1 cellular context compared by ENCODE assay signal in the genomic region with DNA sequence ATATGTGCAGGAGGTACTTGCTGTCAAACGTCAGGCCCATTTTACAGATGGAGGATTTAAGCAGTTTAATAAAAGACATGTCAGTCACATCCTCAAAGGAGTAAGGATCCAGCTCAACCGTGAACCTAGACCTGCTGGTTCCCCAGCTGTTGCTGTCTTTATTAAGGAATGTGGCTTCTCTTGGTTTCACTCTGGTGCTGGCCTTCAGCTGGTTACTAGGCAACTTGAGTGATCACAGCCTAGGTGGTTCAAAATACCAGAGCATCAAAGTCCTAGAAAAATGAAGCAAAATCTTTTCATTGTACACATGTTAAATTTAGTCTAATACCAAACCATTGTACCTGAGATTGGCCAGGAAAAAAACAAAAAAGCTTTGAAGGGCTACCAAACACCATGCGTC.
TF ChIP-seq lines count a peak whose summit lies in the region.

No MANE protein-coding gene starts in this region.

TF ChIP-seq in HepG2, 621 proteins besides CTCF, POLR2A, EP300 and RAD21:
- TF ChIP-seq FOXM1 (CRISPR knock-in tag; IDR thresholded peaks at IDR 0.05) (no peak), ZNF232 (CRISPR knock-in tag; IDR thresholded peaks at IDR 0.05; ENCODE audit: borderline replicate concordance) (no peak), ZNF367 (CRISPR knock-in tag; IDR thresholded peaks at IDR 0.05; ENCODE audit: borderline replicate concordance) (no peak), KAT7 (CRISPR knock-in tag; IDR thresholded peaks at IDR 0.05; ENCODE audit: borderline replicate concordance) (no peak), NFE2 (CRISPR knock-in tag; IDR thresholded peaks at IDR 0.05) (no peak), MAFG (CRISPR knock-in tag; IDR thresholded peaks at IDR 0.05) (no peak), ZNF263 (CRISPR knock-in tag; IDR thresholded peaks at IDR 0.05) (no peak), THAP11 (CRISPR knock-in tag; IDR thresholded peaks at IDR 0.05) (no peak), XBP1 (CRISPR knock-in tag; IDR thresholded peaks at IDR 0.05) (no peak), ZNF225 (CRISPR knock-in tag; IDR thresholded peaks at IDR 0.05) (no peak), TMF1 (CRISPR knock-in tag; IDR thresholded peaks at IDR 0.05; ENCODE audit: low read depth) (no peak), ZNF430 (CRISPR knock-in tag; IDR thresholded peaks at IDR 0.05) (no peak), RBM22 (optimal IDR thresholded peaks at IDR 0.05; ENCODE audit: low read length) (no peak), SIN3B (IDR thresholded peaks at IDR 0.05; ENCODE audit: low read length) (no peak)
- TF ChIP-seq, protein P1, sequence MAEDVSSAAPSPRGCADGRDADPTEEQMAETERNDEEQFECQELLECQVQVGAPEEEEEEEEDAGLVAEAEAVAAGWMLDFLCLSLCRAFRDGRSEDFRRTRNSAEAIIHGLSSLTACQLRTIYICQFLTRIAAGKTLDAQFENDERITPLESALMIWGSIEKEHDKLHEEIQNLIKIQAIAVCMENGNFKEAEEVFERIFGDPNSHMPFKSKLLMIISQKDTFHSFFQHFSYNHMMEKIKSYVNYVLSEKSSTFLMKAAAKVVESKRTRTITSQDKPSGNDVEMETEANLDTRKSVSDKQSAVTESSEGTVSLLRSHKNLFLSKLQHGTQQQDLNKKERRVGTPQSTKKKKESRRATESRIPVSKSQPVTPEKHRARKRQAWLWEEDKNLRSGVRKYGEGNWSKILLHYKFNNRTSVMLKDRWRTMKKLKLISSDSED (CRISPR knock-in tag; IDR thresholded peaks at IDR 0.05): no peak
- TF ChIP-seq, protein P2, sequence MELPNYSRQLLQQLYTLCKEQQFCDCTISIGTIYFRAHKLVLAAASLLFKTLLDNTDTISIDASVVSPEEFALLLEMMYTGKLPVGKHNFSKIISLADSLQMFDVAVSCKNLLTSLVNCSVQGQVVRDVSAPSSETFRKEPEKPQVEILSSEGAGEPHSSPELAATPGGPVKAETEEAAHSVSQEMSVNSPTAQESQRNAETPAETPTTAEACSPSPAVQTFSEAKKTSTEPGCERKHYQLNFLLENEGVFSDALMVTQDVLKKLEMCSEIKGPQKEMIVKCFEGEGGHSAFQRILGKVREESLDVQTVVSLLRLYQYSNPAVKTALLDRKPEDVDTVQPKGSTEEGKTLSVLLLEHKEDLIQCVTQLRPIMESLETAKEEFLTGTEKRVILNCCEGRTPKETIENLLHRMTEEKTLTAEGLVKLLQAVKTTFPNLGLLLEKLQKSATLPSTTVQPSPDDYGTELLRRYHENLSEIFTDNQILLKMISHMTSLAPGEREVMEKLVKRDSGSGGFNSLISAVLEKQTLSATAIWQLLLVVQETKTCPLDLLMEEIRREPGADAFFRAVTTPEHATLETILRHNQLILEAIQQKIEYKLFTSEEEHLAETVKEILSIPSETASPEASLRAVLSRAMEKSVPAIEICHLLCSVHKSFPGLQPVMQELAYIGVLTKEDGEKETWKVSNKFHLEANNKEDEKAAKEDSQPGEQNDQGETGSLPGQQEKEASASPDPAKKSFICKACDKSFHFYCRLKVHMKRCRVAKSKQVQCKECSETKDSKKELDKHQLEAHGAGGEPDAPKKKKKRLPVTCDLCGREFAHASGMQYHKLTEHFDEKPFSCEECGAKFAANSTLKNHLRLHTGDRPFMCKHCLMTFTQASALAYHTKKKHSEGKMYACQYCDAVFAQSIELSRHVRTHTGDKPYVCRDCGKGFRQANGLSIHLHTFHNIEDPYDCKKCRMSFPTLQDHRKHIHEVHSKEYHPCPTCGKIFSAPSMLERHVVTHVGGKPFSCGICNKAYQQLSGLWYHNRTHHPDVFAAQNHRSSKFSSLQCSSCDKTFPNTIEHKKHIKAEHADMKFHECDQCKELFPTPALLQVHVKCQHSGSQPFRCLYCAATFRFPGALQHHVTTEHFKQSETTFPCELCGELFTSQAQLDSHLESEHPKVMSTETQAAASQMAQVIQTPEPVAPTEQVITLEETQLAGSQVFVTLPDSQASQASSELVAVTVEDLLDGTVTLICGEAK (IDR thresholded peaks at IDR 0.05): no peak
- TF ChIP-seq, protein P2 (CRISPR knock-in tag; IDR thresholded peaks at IDR 0.05): no peak
- TF ChIP-seq, protein P3, sequence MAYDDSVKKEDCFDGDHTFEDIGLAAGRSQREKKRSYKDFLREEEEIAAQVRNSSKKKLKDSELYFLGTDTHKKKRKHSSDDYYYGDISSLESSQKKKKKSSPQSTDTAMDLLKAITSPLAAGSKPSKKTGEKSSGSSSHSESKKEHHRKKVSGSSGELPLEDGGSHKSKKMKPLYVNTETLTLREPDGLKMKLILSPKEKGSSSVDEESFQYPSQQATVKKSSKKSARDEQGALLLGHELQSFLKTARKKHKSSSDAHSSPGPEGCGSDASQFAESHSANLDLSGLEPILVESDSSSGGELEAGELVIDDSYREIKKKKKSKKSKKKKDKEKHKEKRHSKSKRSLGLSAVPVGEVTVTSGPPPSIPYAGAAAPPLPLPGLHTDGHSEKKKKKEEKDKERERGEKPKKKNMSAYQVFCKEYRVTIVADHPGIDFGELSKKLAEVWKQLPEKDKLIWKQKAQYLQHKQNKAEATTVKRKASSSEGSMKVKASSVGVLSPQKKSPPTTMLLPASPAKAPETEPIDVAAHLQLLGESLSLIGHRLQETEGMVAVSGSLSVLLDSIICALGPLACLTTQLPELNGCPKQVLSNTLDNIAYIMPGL (CRISPR knock-in tag; IDR thresholded peaks at IDR 0.05; ENCODE audit: borderline replicate concordance in 1 of 2, low read depth in 1 of 2): no peak
- TF ChIP-seq, protein P4, sequence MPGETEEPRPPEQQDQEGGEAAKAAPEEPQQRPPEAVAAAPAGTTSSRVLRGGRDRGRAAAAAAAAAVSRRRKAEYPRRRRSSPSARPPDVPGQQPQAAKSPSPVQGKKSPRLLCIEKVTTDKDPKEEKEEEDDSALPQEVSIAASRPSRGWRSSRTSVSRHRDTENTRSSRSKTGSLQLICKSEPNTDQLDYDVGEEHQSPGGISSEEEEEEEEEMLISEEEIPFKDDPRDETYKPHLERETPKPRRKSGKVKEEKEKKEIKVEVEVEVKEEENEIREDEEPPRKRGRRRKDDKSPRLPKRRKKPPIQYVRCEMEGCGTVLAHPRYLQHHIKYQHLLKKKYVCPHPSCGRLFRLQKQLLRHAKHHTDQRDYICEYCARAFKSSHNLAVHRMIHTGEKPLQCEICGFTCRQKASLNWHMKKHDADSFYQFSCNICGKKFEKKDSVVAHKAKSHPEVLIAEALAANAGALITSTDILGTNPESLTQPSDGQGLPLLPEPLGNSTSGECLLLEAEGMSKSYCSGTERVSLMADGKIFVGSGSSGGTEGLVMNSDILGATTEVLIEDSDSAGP (CRISPR knock-in tag; IDR thresholded peaks at IDR 0.05; ENCODE audit: borderline replicate concordance): no peak
- TF ChIP-seq, protein P5, sequence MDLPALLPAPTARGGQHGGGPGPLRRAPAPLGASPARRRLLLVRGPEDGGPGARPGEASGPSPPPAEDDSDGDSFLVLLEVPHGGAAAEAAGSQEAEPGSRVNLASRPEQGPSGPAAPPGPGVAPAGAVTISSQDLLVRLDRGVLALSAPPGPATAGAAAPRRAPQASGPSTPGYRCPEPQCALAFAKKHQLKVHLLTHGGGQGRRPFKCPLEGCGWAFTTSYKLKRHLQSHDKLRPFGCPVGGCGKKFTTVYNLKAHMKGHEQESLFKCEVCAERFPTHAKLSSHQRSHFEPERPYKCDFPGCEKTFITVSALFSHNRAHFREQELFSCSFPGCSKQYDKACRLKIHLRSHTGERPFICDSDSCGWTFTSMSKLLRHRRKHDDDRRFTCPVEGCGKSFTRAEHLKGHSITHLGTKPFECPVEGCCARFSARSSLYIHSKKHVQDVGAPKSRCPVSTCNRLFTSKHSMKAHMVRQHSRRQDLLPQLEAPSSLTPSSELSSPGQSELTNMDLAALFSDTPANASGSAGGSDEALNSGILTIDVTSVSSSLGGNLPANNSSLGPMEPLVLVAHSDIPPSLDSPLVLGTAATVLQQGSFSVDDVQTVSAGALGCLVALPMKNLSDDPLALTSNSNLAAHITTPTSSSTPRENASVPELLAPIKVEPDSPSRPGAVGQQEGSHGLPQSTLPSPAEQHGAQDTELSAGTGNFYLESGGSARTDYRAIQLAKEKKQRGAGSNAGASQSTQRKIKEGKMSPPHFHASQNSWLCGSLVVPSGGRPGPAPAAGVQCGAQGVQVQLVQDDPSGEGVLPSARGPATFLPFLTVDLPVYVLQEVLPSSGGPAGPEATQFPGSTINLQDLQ (CRISPR knock-in tag; IDR thresholded peaks at IDR 0.05): no peak
